ENCODE assay signal across 1 cellular context in genomic region chr1:242129103-242129502, GRCh38.
TF ChIP-seq lines count a peak whose summit lies in the region.

No MANE protein-coding gene starts in this region.

TF ChIP-seq in GM23338, 12 proteins besides CTCF, POLR2A, EP300 and RAD21 (continued from another document):
- TF ChIP-seq REST (IDR thresholded peaks at IDR 0.05; ENCODE audit: unreplicated experiment) (no peak), EZH2phosphoT487 (IDR thresholded peaks at IDR 0.05; ENCODE audit: unreplicated experiment) (no peak), JUNB (IDR thresholded peaks at IDR 0.05; ENCODE audit: unreplicated experiment) (no peak), ZNF331 (CRISPR knock-in tag; IDR thresholded peaks at IDR 0.05; ENCODE audit: low read depth) (no peak), CREB1 (CRISPR knock-in tag; IDR thresholded peaks at IDR 0.05; ENCODE audit: low read depth) (no peak)
TF ChIP-seq in GM23338: peak in this region for 0.
